ENCODE assay signal across 24 cellular contexts in the genomic region with DNA sequence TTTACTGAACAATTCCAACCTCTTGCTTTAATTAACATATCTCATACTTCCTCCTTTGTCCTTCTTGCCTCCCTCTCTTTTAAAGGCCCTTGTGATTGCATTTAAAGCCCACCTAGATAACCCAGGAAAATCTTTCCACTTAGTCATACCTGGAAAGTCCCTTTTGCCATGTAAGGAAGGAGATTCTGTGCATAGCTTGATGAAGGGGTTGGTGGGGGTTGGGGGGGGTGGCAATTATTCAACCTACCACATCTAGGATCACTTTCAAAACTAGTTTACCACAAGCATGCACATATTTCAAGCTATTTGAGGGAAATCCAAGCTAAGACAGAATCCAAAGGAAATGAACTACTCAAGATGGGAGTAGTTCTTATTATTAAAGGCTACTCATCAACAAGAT.
DNase-seq lines count a peak whose midpoint lies in the region; ATAC-seq and TF ChIP-seq lines count a peak whose summit lies in the region.
"Had no signal": no experiment of that assay in that cellular context is flagged by ENCODE, and none has a peak within 500 bp of the region (broad histone marks: within the 10 kb centered on the region; RNA-seq: fewer than 3 reads in every experiment).

No MANE protein-coding gene starts in this region.

- no peaks in the 10 kb centered on the region for H3K36me3 ChIP-seq in mammary epithelial cell (ENCODE audit: insufficient read depth, low read length)
- no peaks in the 10 kb centered on the region for H3K36me3 ChIP-seq in breast epithelium
- no peaks in the 10 kb centered on the region for H3K36me3 ChIP-seq in SJCRH30
- H3K36me3 ChIP-seq: adrenal gland; BLaER1 treated with 17β-estradiol and CSF1 and Interleukin-3, amounts not matched to agents 10 nM and 100 nM; stomach had no signal

- no TSS peak for BruUV-seq in mammary epithelial cell (replicated peaks; lab: Mats Ljungman, UMichigan)

- no peak overlapping the region for H3K4me3 ChIP-seq in mammary epithelial cell (replicated peaks in 1 of 3; ENCODE audit: insufficient read depth in 1 of 3, low read depth in 2 of 3, low read length in 3 of 3)
- H3K4me3 ChIP-seq in breast epithelium, result no peak overlapping the region
- no peak overlapping the region for H3K4me3 ChIP-seq in fibroblast of the aortic adventitia (ENCODE audit: low read depth, low read length)
- H3K4me3 ChIP-seq in SJCRH30, result no peak overlapping the region
- H3K4me3 ChIP-seq: adrenal gland; BLaER1 treated with 17β-estradiol and CSF1 and Interleukin-3, amounts not matched to agents 10 nM and 100 nM; stomach had no signal

- TF ChIP-seq CTCF in mammary epithelial cell (conservative IDR thresholded peaks at IDR 0.05 in 1 of 2, IDR thresholded peaks at IDR 0.05 in 1 of 2; ENCODE audit: extremely low read depth in 1 of 2, insufficient read depth in 1 of 2, low read depth in 1 of 2, low read length in 2 of 2), result no peak
- no peak for TF ChIP-seq CTCF in breast epithelium (IDR thresholded peaks at IDR 0.05)
- TF ChIP-seq CTCF in fibroblast of the aortic adventitia (IDR thresholded peaks at IDR 0.05; ENCODE audit: insufficient read depth, low read length), result no peak

- peak overlapping the region; percentile 16 for H3K27ac ChIP-seq in mammary epithelial cell (ENCODE audit: insufficient read depth, low read depth, low read length)
- H3K27ac ChIP-seq in breast epithelium, result no peak overlapping the region
- no peak overlapping the region for H3K27ac ChIP-seq in SJCRH30
- H3K27ac ChIP-seq: 22Rv1; adrenal gland; BLaER1 treated with 17β-estradiol and CSF1 and Interleukin-3, amounts not matched to agents 10 nM and 100 nM; stomach had no signal

- CTCF ChIA-PET in mammary epithelial cell (lab: Charles Lee; ENCODE audit: low non-redundant PET), result no interaction called here

- no peak overlapping the region for H3K4me2 ChIP-seq in mammary epithelial cell (ENCODE audit: insufficient read depth, low read depth, low read length)
- H3K4me2 ChIP-seq: BLaER1 treated with 17β-estradiol and CSF1 and Interleukin-3, amounts not matched to agents 10 nM and 100 nM had no signal

- H3K4me1 ChIP-seq in mammary epithelial cell (ENCODE audit: insufficient read depth, low read length) (peaks cover 33% of the 10 kb centered on the region), breast epithelium (no peaks in the 10 kb centered on the region), SJCRH30 (no peaks in the 10 kb centered on the region)
- H3K4me1 ChIP-seq: adrenal gland; BLaER1 treated with 17β-estradiol and CSF1 and Interleukin-3, amounts not matched to agents 10 nM and 100 nM; stomach had no signal

- no peaks in the 10 kb centered on the region for H4K20me1 ChIP-seq in mammary epithelial cell (ENCODE audit: insufficient read depth, low read length)
- H4K20me1 ChIP-seq: BLaER1 treated with 17β-estradiol and CSF1 and Interleukin-3, amounts not matched to agents 10 nM and 100 nM had no signal

- no peak for ATAC-seq in GM18517 (IDR thresholded peaks at IDR 0.05; ENCODE audit: unreplicated experiment)
- ATAC-seq: naive thymus-derived CD8-positive, alpha-beta T cell had no signal

- intact Hi-C loops in mammary epithelial cell (cut with micrococcal nuclease) (no loop called here), breast epithelium (cut with DNase I; ENCODE audit: low total_unique reads) (no loop called here)

- no peak overlapping the region for H3K9ac ChIP-seq in mammary epithelial cell (ENCODE audit: insufficient read depth, low read length)
- H3K9ac ChIP-seq: BLaER1 treated with 17β-estradiol and CSF1 and Interleukin-3, amounts not matched to agents 10 nM and 100 nM had no signal

- no peaks in the 10 kb centered on the region for H3K79me2 ChIP-seq in mammary epithelial cell (ENCODE audit: insufficient read depth, low read length)

- in situ Hi-C loops in mammary epithelial cell (cut with MboI; ENCODE audit: low sequenced_read_pairs in 2 of 2), result no loop called here

- peak overlapping the region; percentile 18 for H2AFZ ChIP-seq in mammary epithelial cell (ENCODE audit: low read depth, low read length)

- H3K27me3 ChIP-seq in mammary epithelial cell (ENCODE audit: insufficient read depth, low read length) (no peaks in the 10 kb centered on the region), breast epithelium (no peaks in the 10 kb centered on the region), SJCRH30 (peaks cover 4% of the 10 kb centered on the region; the same call in 1 of the 2 replicates)
- H3K27me3 ChIP-seq: adrenal gland; BLaER1 treated with 17β-estradiol and CSF1 and Interleukin-3, amounts not matched to agents 10 nM and 100 nM; stomach had no signal

- dilution Hi-C loops in mammary epithelial cell (cut with HindIII; ENCODE audit: low sequenced_read_pairs), result no loop called here

- peak; percentile 71 for DNase-seq in mammary epithelial cell
- no peak for DNase-seq in breast epithelium (ENCODE audit: low spot score in 2 of 2)
- DNase-seq in T1000 (lab: John Stamatoyannopoulos, UW), result peak; percentile 1
- DNase-seq in fibroblast of the aortic adventitia (ENCODE audit: low read depth), result peak; percentile 81
- DNase-seq in NOMO-1 treated with dmso at 0.1 percent for 144 hours (lab: John Stamatoyannopoulos, UW; ENCODE audit: unreplicated experiment), result no peak
- no peak for DNase-seq in SJCRH30
- DNase-seq in pons (ENCODE audit: low spot score), result no peak
- DNase-seq: activated CD4-positive, alpha-beta T cell treated with anti-CD3 and anti-CD28 coated beads for 48 hours; activated effector memory CD4-positive, alpha-beta T cell treated with anti-CD3 and anti-CD28 coated beads, Interleukin-2, amount 50 U/mL, for 16 hours; adrenal gland; endodermal cell; hippocampal formation; Kasumi-1; naive thymus-derived CD8-positive, alpha-beta T cell; NCI-H1092 treated with DMSO at 0.1 percent for 48 hours; NCI-H2081; NCI-H524; small intestine; stimulated activated CD4-positive, alpha-beta T cell treated with anti-CD3 and anti-CD28 coated beads, Interleukin-4, amount 100 ng/mL, for 1 hour; stomach; trophoblast cell had no signal

- no peak for TF ChIP-seq POLR2A in breast epithelium (IDR thresholded peaks at IDR 0.05)

- H3K9me3 ChIP-seq in mammary epithelial cell (replicated peaks; ENCODE audit: insufficient read depth, low read length) (no peaks in the 10 kb centered on the region), breast epithelium (no peaks in the 10 kb centered on the region), SJCRH30 (replicated peaks) (no peaks in the 10 kb centered on the region)
- H3K9me3 ChIP-seq: adrenal gland had no signal

Comparison
In these comparisons a context has a peak if more than half of its experiments do, and no peak if none do; other contexts are left out.
1. DNase-seq: peak in mammary epithelial cell (single experiment), T1000 (single experiment) and fibroblast of the aortic adventitia (single experiment); none in breast epithelium (0 of 2), NOMO-1 treated with dmso at 0.1 percent for 144 hours (single experiment), SJCRH30 (0 of 2) and pons (single experiment).